In genomic region chr5:24067208-24067607, GRCh38 we compare ENCODE assay signal across 30 cellular contexts.
"Had no signal": no experiment of that assay in that cellular context is flagged by ENCODE, and none has a peak within 500 bp of the region (broad histone marks: within the 10 kb centered on the region; RNA-seq: fewer than 3 reads in every experiment).

No MANE protein-coding gene starts in this region.

- DNase-seq: Karpas-422, NCI-H1048, NCI-H1092 treated with DMSO at 0.1 percent for 48 hours, NCI-H1105 treated with DMSO at 0.1 percent for 48 hours, NCI-H1417, NCI-H1436, NCI-H146, NCI-H1694, NCI-H187, NCI-H1930, NCI-H2029 treated with DMSO at 0.1 percent for 48 hours, NCI-H2081 treated with DMSO at 0.1 percent for 48 hours, NCI-H2107, NCI-H2171, NCI-H226, NCI-H446 treated with DMSO at 0.1 percent for 48 hours, NCI-H510A, NCI-H524, NCI-H526, NCI-H69, NCI-H748 treated with DMSO at 0.1 percent for 48 hours, NCI-H82, Peyer's patch, Right ventricle myocardium superior, RPMI8226, SHP77 treated with DMSO at 0.1 percent for 48 hours, SJCRH30, T-cell had no signal

- H3K9me3 ChIP-seq: Peyer's patch, SJCRH30 had no signal

- H3K27me3 ChIP-seq: Peyer's patch, SJCRH30 had no signal

- H3K36me3 ChIP-seq: Peyer's patch, SJCRH30 had no signal

- H3K4me3 ChIP-seq: Peyer's patch, SJCRH30, SK-N-MC had no signal

- H3K27ac ChIP-seq: Peyer's patch, SJCRH30, SK-N-MC had no signal

- ATAC-seq: SK-N-SH treated with all-trans-retinoic acid at 6 μM for 48 hours, T-cell had no signal

- H3K4me1 ChIP-seq: Peyer's patch, SJCRH30 had no signal
